19 cellular contexts compared by ENCODE assay signal in genomic region chr6:72464246-72464645, GRCh38.
"Had no signal": no experiment of that assay in that cellular context is flagged by ENCODE, and none has a peak within 500 bp of the region (broad histone marks: within the 10 kb centered on the region; RNA-seq: fewer than 3 reads in every experiment).

No MANE protein-coding gene starts in this region.

- H3K4me1 ChIP-seq: gastrocnemius medialis, left ventricle myocardium inferior, upper lobe of left lung had no signal

- H3K9me3 ChIP-seq: body of pancreas, gastrocnemius medialis, thoracic aorta, upper lobe of left lung had no signal

- H3K36me3 ChIP-seq: cardiac muscle cell, gastrocnemius medialis, left ventricle myocardium inferior, thoracic aorta, upper lobe of left lung had no signal

- ATAC-seq: activated CD4-positive, alpha-beta T cell treated with anti-CD3 and anti-CD28 coated beads for 36 hours; activated T-helper 17 cell treated with anti-CD3 and anti-CD28 coated beads, Interleukin-2, amount 50 U/mL, for 72 hours; gastrocnemius medialis; natural killer cell had no signal

- H3K4me3 ChIP-seq: body of pancreas, cardiac muscle cell, gastrocnemius medialis, left ventricle myocardium inferior, thoracic aorta, upper lobe of left lung had no signal

- DNase-seq: activated B cell treated with CpG ODN at 0.5 μM for 24 hours; activated CD4-positive, alpha-beta T cell treated with anti-CD3 and anti-CD28 coated beads for 36 hours; activated CD4-positive, alpha-beta T cell treated with anti-CD3 and anti-CD28 coated beads, Interleukin-2, amount 50 U/mL, for 4 hours; activated CD8-positive, alpha-beta memory T cell treated with anti-CD3 and anti-CD28 coated beads for 24 hours; activated CD8-positive, alpha-beta memory T cell treated with anti-CD3 and anti-CD28 coated beads, Interleukin-2, amount 50 U/mL, for 4 hours; activated naive CD4-positive, alpha-beta T cell; activated T-cell treated with anti-CD3 and anti-CD28 coated beads, Interleukin-2, amount 50 U/mL, for 24 hours; gastrocnemius medialis; head of caudate nucleus; left ventricle myocardium inferior; natural killer cell; retina; stimulated activated CD4-positive, alpha-beta T cell treated with anti-CD3 and anti-CD28 coated beads, Interleukin-4, amount 100 ng/mL, for 24 hours; stimulated activated naive CD4-positive, alpha-beta T cell treated with Interleukin-2 at 50 U/mL for 16 hours; upper lobe of left lung had no signal

- H3K27me3 ChIP-seq: body of pancreas, cardiac muscle cell, gastrocnemius medialis, upper lobe of left lung had no signal

- H3K27ac ChIP-seq: cardiac muscle cell, gastrocnemius medialis, left ventricle myocardium inferior, thoracic aorta, upper lobe of left lung had no signal
